8 cellular contexts compared by ENCODE assay signal in the genomic region with DNA sequence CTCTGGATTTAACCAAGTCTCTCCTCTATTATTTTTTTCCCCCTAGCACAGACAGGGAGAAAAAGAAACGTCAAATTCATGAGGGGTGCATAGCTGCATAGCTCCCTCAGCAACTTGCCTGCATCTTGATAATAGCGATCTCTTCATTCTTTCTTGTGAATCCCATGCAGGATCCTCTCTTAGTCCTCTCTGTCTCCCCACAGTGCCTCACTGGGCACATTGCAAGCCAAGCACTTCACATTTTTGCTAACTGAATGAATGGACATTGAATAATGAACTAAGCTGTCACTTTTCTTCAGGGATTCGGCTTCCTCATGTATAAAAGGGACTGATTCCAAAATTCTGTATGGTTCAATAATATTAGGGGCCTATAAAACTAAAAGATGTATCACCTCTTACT. TPM values are rescaled to one million over a fixed set of nuclear protein-coding genes. Genes with fewer than 3 reads are reported as not detected.
A peak's percentile ranks its signal among the peaks of the same experiment; 100 is the strongest.
DNase-seq lines count a peak whose midpoint lies in the region; ATAC-seq and TF ChIP-seq lines count a peak whose summit lies in the region.

No MANE protein-coding gene starts in this region.

- H3K36me3 Mint-ChIP-seq in endothelial cell (ENCODE audit: low read depth, unreplicated experiment), result no peaks in the 10 kb centered on the region
- no peaks in the 10 kb centered on the region for H3K36me3 Mint-ChIP-seq in nephron progenitor cell (ENCODE audit: low read depth)

- DNase-seq in GM06990 (ENCODE audit: extremely low read depth, insufficient read length) (no peak), NCI-H510A (lab: John Stamatoyannopoulos, UW) (peak; percentile 14), endothelial cell (ENCODE audit: low spot score) (peak; percentile 41), nephron progenitor cell (peak; percentile 31), HK-2 (ENCODE audit: unreplicated experiment) (no peak)
- no peak for DNase-seq in activated CD4-positive, CD25-positive, alpha-beta regulatory T cell (lab: John Stamatoyannopoulos, UW)

- H3K27me3 ChIP-seq in GM06990 (replicated peaks; ENCODE audit: control insufficient read depth, insufficient read depth, low read length), result no peaks in the 10 kb centered on the region

- H3K27me3 Mint-ChIP-seq in endothelial cell (ENCODE audit: unreplicated experiment), result no peaks in the 10 kb centered on the region
- H3K27me3 Mint-ChIP-seq in nephron progenitor cell (ENCODE audit: low read depth, poor library complexity), result peaks cover 11% of the 10 kb centered on the region

- no peak overlapping the region for H3K4me3 Mint-ChIP-seq in endothelial cell (ENCODE audit: unreplicated experiment)
- no peak overlapping the region for H3K4me3 Mint-ChIP-seq in nephron progenitor cell

- H3K27ac Mint-ChIP-seq in endothelial cell (ENCODE audit: unreplicated experiment) (no peak overlapping the region), nephron progenitor cell (no peak overlapping the region)

- no peaks in the 10 kb centered on the region for H3K36me3 ChIP-seq in GM06990 (ENCODE audit: control insufficient read depth, insufficient read depth, low read length)

- H3K4me3 ChIP-seq in GM06990 (replicated peaks; ENCODE audit: low read depth, low read length), result no peak overlapping the region

- TF ChIP-seq CTCF in GM06990 (IDR thresholded peaks at IDR 0.05; ENCODE audit: insufficient read depth, low read length, poor library complexity, severe bottlenecking), result peak; percentile 13
- TF ChIP-seq CTCF in endothelial cell (IDR thresholded peaks at IDR 0.05; ENCODE audit: unreplicated experiment), result no peak
- peak; percentile 45 for TF ChIP-seq CTCF in nephron progenitor cell (IDR thresholded peaks at IDR 0.05)

- no peaks in the 10 kb centered on the region for H3K9me3 Mint-ChIP-seq in endothelial cell (ENCODE audit: unreplicated experiment)
- H3K9me3 Mint-ChIP-seq in nephron progenitor cell, result no peaks in the 10 kb centered on the region

- peaks cover 5% of the 10 kb centered on the region for H3K4me1 Mint-ChIP-seq in endothelial cell (ENCODE audit: unreplicated experiment)
- H3K4me1 Mint-ChIP-seq in nephron progenitor cell, result peaks cover 16% of the 10 kb centered on the region

- ATAC-seq in HG02884 (IDR thresholded peaks at IDR 0.05; ENCODE audit: unreplicated experiment) (no peak), HG03571 (IDR thresholded peaks at IDR 0.05; ENCODE audit: unreplicated experiment) (no peak)

RNA-seq across cellular contexts. Expression of a gene that starts 2.9 kb away (rescaled TPM):
- 16.8 TPM for total RNA-seq in endothelial cell (ENCODE audit: unreplicated experiment)

Comparison
In these comparisons a context has a peak if more than half of its experiments do, and no peak if none do; other contexts are left out.
1. DNase-seq: peak in NCI-H510A (single experiment), endothelial cell (single experiment) and nephron progenitor cell (single experiment); none in GM06990 (single experiment), HK-2 (single experiment) and activated CD4-positive, CD25-positive, alpha-beta regulatory T cell (0 of 4).